15 cellular contexts compared by ENCODE assay signal in genomic region chr7:18530224-18531179, GRCh38. TPM values are rescaled to one million over a fixed set of nuclear protein-coding genes. Genes with fewer than 3 reads are reported as not detected.
DNase-seq lines count a peak whose midpoint lies in the region; ATAC-seq, FAIRE-seq and TF ChIP-seq lines count a peak whose summit lies in the region.
"Had no signal": no experiment of that assay in that cellular context is flagged by ENCODE, and none has a peak within 500 bp of the region (broad histone marks: within the 10 kb centered on the region; RNA-seq: fewer than 3 reads in every experiment).

No MANE protein-coding gene starts in this region.

- intact Hi-C loops in ovary (cut with DNase I) = no loop called here
- intact Hi-C loops in HepG2 (cut with micrococcal nuclease; ENCODE audit: unreplicated experiment) = no loop called here

- 82 to 90% (median 85%) methylated on average over 5 of the region's 5 CpGs for WGBS in ovary, 3 donors
- WGBS in HepG2 (ENCODE audit: low lambda C conversion rate) = 3% methylated on average over 5 of the region's 5 CpGs

- no peak overlapping the region for H3K9ac ChIP-seq in HepG2 (ENCODE audit: insufficient read depth, low read depth, low read length)

- no peaks in the 10 kb centered on the region for H3K79me2 ChIP-seq in HepG2 (ENCODE audit: insufficient read depth, low read length)

- POLR2A ChIA-PET in HepG2 (lab: Yijun Ruan, JAX) = no interaction called here

- in situ Hi-C loops in HepG2 (cut with HindIII; ENCODE audit: extremely low pct_ligation_motif_present, low pct_unique_long_range_greater_than_20kb) = no loop called here

- no peak overlapping the region for H3K4me3 ChIP-seq in epithelial cell of proximal tubule (ENCODE audit: low read depth, low read length)
- no peak overlapping the region for H3K4me3 ChIP-seq in ovary
- no peak overlapping the region for H3K4me3 ChIP-seq in HepG2 (replicated peaks in 1 of 3; ENCODE audit: insufficient read depth in 1 of 3, low read depth in 2 of 3, low read length in 3 of 3)
- H3K4me3 ChIP-seq: esophagus muscularis mucosa had no signal

- TF ChIP-seq RAD21 in HepG2 (CRISPR knock-in tag; IDR thresholded peaks at IDR 0.05) = no peak

- FAIRE-seq in GM12892 (lab: Jason Lieb, UNC) (peak; percentile 81), HepG2 (lab: Jason Lieb, UNC) (no peak)
- FAIRE-seq: H1 had no signal

- H3K4me1 ChIP-seq in ovary (ENCODE audit: insufficient read depth) (no peaks in the 10 kb centered on the region), HepG2 (ENCODE audit: insufficient read depth, low read length) (no peaks in the 10 kb centered on the region)

- CTCF ChIA-PET in HepG2 (lab: Yijun Ruan, JAX; ENCODE audit: low intra/inter-chr PET ratio, low total read pairs) = no interaction called here

- no peak for DNase-seq in GM12892 (ENCODE audit: insufficient read length)
- peak; percentile 32 for DNase-seq in epithelial cell of proximal tubule (ENCODE audit: low read depth)
- DNase-seq in stimulated activated CD4-positive, alpha-beta T cell treated with anti-CD3 and anti-CD28 coated beads, Interleukin-2, amount 100 ng/mL, for 48 hours = no peak
- no peak for DNase-seq in HK-2 (ENCODE audit: unreplicated experiment)
- DNase-seq in ovary = no peak
- no peak for DNase-seq in HepG2 (ENCODE audit: low spot score)
- DNase-seq: activated CD4-positive, alpha-beta T cell treated with anti-CD3 and anti-CD28 coated beads for 4 hours; CD8-positive, alpha-beta memory T cell; NCI-H1417 treated with DMSO at 0.1 percent for 48 hours; substantia nigra had no signal

- H2AFZ ChIP-seq in HepG2 (ENCODE audit: low read length) = no peak overlapping the region

- H3K4me2 ChIP-seq in HepG2 (ENCODE audit: low read depth, low read length) = no peak overlapping the region

- no peaks in the 10 kb centered on the region for H3K9me3 ChIP-seq in ovary
- H3K9me3 ChIP-seq in HepG2 (ENCODE audit: low read length) = no peaks in the 10 kb centered on the region
- H3K9me3 ChIP-seq: esophagus muscularis mucosa had no signal

- 0 out of 2 replicates have a peak, but pooled peaks cover 2% of the 10 kb centered on the region for H4K20me1 ChIP-seq in HepG2 (ENCODE audit: insufficient read depth, low read length)

- TF ChIP-seq CTCF in epithelial cell of proximal tubule (conservative IDR thresholded peaks at IDR 0.05; ENCODE audit: low read depth, low read length) = no peak
- no peak for TF ChIP-seq CTCF in ovary (IDR thresholded peaks at IDR 0.05)
- no peak for TF ChIP-seq CTCF in HepG2 (CRISPR knock-in tag; IDR thresholded peaks at IDR 0.05)

- no TSS peak for BruUV-seq in HepG2 (replicated peaks; lab: Mats Ljungman, UMichigan)

- TF ChIP-seq POLR2A in GM12892 (IDR thresholded peaks at IDR 0.05; ENCODE audit: low read depth, low read length) = no peak
- no peak for TF ChIP-seq POLR2A in ovary (IDR thresholded peaks at IDR 0.05)
- TF ChIP-seq POLR2A in HepG2 (IDR thresholded peaks at IDR 0.05; ENCODE audit: insufficient read depth in 1 of 2, low read depth in 2 of 2, low read length in 2 of 2) = no peak

- no peak for TF ChIP-seq EP300 in ovary (IDR thresholded peaks at IDR 0.05)
- no peak for TF ChIP-seq EP300 in HepG2 (IDR thresholded peaks at IDR 0.05; ENCODE audit: low read depth in 2 of 2, low read length in 2 of 2)
- TF ChIP-seq EP300 in HepG2 (CRISPR knock-in tag; IDR thresholded peaks at IDR 0.05; ENCODE audit: borderline replicate concordance) = no peak

- peak; percentile 82 for ATAC-seq in GM21423 (IDR thresholded peaks at IDR 0.05; ENCODE audit: unreplicated experiment)
- ATAC-seq in HG03135 (IDR thresholded peaks at IDR 0.05; ENCODE audit: unreplicated experiment) = peak; percentile 67
- no peak for ATAC-seq in HepG2

- H3K27ac ChIP-seq in ovary (no peak overlapping the region), HepG2 (ENCODE audit: extremely low read length, insufficient read depth, low read length) (no peak overlapping the region)
- H3K27ac ChIP-seq: esophagus muscularis mucosa, RWPE1 had no signal

- H3K27me3 ChIP-seq in ovary = no peaks in the 10 kb centered on the region
- H3K27me3 ChIP-seq in HepG2 (ENCODE audit: control insufficient read depth in 1 of 2, insufficient read depth in 2 of 2, low read length in 2 of 2) = no peaks in the 10 kb centered on the region
- H3K27me3 ChIP-seq: esophagus muscularis mucosa had no signal

- no peaks in the 10 kb centered on the region for H3K36me3 ChIP-seq in ovary
- no peaks in the 10 kb centered on the region for H3K36me3 ChIP-seq in HepG2 (replicated peaks in 1 of 2; ENCODE audit: control insufficient read depth in 1 of 2, insufficient read depth in 2 of 2, low read length in 2 of 2)
- H3K36me3 ChIP-seq: esophagus muscularis mucosa had no signal

TF ChIP-seq in HepG2, 621 proteins besides CTCF, POLR2A, EP300 and RAD21:
- no peak for TF ChIP-seq HNF4A (CRISPR knock-in tag; IDR thresholded peaks at IDR 0.05)

RNA-seq across cellular contexts. Expression of gene HDAC9, which starts 35.0 kb away (rescaled TPM):
- 21.3 TPM for polyA plus RNA-seq in GM12892 (2012; ENCODE audit: missing spikeins)
- 25.7 and 35.5 TPM in 2 replicates for total RNA-seq in epithelial cell of proximal tubule
- 10 to 100 TPM in 2 of 7 donors, 1 to 10 TPM in 5; 1.7 to 22.3 (median 6.0) TPM for total RNA-seq in ovary
- polyA plus RNA-seq in ovary = 10 to 100 TPM in 1 of 2 donors, 1 to 10 TPM in 1; 2.2 to 11.6 TPM
- total RNA-seq in HepG2 (2016; rRNA removed; fragmentation: Illumina TruSeq; extraction: Trizol) = 0.06 and 0.07 TPM in 2 replicates
- not detected in 2 replicates for total RNA-seq in HepG2 (2016; cell fraction: cytosol; rRNA removed; fragmentation: Illumina TruSeq; extraction: Trizol; ENCODE audit: low read depth)
- total RNA-seq in HepG2 (2016; cell fraction: insoluble cytoplasmic fraction; rRNA removed; fragmentation: Illumina TruSeq; extraction: Trizol) = 0.12 and 0.15 TPM in 2 replicates
- total RNA-seq in HepG2 (2016; cell fraction: membrane; rRNA removed; fragmentation: Illumina TruSeq; extraction: Trizol) = 0.03 and 0.10 TPM in 2 replicates
- total RNA-seq in HepG2 (2016; cell fraction: nucleus; rRNA removed; fragmentation: Illumina TruSeq; extraction: Trizol) = not detected in 2 replicates
- polyA plus RNA-seq in HepG2 (2011; rRNA removed) = 0.05 and 0.09 TPM in 2 replicates
- polyA plus RNA-seq in HepG2 (2011; cell fraction: cytosol; rRNA removed) = 0.04 TPM in 1 of 2 replicates, not detected in the other
- polyA plus RNA-seq in HepG2 (2011; cell fraction: nucleus; rRNA removed) = 0.07 and 0.10 TPM in 2 replicates
- polyA plus RNA-seq in HepG2 (2012) = not detected in 2 replicates
- polyA plus RNA-seq in HepG2 (2016; cell fraction: cytosol; fragmentation: Illumina TruSeq; extraction: Trizol; ENCODE audit: low read depth) = not detected in 2 replicates
- 0.11 and 0.14 TPM in 2 replicates for polyA plus RNA-seq in HepG2 (2016; cell fraction: insoluble cytoplasmic fraction; fragmentation: Illumina TruSeq; extraction: Trizol; ENCODE audit: low read depth)
- polyA plus RNA-seq in HepG2 (2016; cell fraction: membrane; fragmentation: Illumina TruSeq; extraction: Trizol; ENCODE audit: low read depth) = not detected in 2 replicates
- polyA plus RNA-seq in HepG2 (2016; cell fraction: nucleus; fragmentation: Illumina TruSeq; extraction: Trizol; ENCODE audit: insufficient read depth, low read depth) = not detected in 2 replicates
- 1.6 TPM in 1 of 2 replicates, not detected in the other for polyA minus RNA-seq in HepG2 (2011; rRNA and poly(A)+ RNA removed; ENCODE audit: low replicate concordance)
- not detected in 2 replicates for polyA minus RNA-seq in HepG2 (2011; cell fraction: cytosol; rRNA and poly(A)+ RNA removed)
- 0.25 and 0.64 TPM in 2 replicates for polyA minus RNA-seq in HepG2 (2011; cell fraction: nucleus; rRNA and poly(A)+ RNA removed)
